18 cellular contexts compared by ENCODE assay signal in genomic region chr7:36653671-36654355, GRCh38.
DNase-seq lines count a peak whose midpoint lies in the region; ATAC-seq and TF ChIP-seq lines count a peak whose summit lies in the region.
"Had no signal": no experiment of that assay in that cellular context is flagged by ENCODE, and none has a peak within 500 bp of the region (broad histone marks: within the 10 kb centered on the region; RNA-seq: fewer than 3 reads in every experiment).

No MANE protein-coding gene starts in this region.

- H2AFZ ChIP-seq in GM23248 (no peak overlapping the region), neuron (ENCODE audit: low read depth, low read length) (peak overlapping the region; percentile 63)

- TF ChIP-seq POLR2A in heart left ventricle (IDR thresholded peaks at IDR 0.05), result no peak

- WGBS in GM23248 (ENCODE audit: low coverage in 1 of 2, low lambda C conversion rate in 2 of 2, missing lambda C conversion rate in 2 of 2), 2 experiments, result 65 to 70% methylated on average over 11 of the region's 11 CpGs
- 67 to 80% (median 71%) methylated on average over 11 of the region's 11 CpGs for WGBS in heart left ventricle, 4 donors

- H3K9me2 ChIP-seq in GM23248 (ENCODE audit: insufficient read depth), result no peaks in the 10 kb centered on the region

- TF ChIP-seq CTCF in heart left ventricle (IDR thresholded peaks at IDR 0.05), result no peak

- H3K9ac ChIP-seq in GM23248, result no peak overlapping the region
- H3K9ac ChIP-seq in iPS-15b (ENCODE audit: low read depth, low read length), result peak overlapping the region; percentile 42

- H3K4me3 ChIP-seq in GM23248 (no peak overlapping the region), SJCRH30 (no peak overlapping the region), iPS-15b (ENCODE audit: low read depth, low read length) (no peak overlapping the region), neuron (ENCODE audit: low read length) (no peak overlapping the region), heart left ventricle (no peak overlapping the region)
- H3K4me3 ChIP-seq: breast epithelium, dorsolateral prefrontal cortex, right atrium auricular region, thyroid gland had no signal

- no peaks in the 10 kb centered on the region for H3K36me3 ChIP-seq in GM23248 (ENCODE audit: low read depth)
- H3K36me3 ChIP-seq in SJCRH30, result no peaks in the 10 kb centered on the region
- H3K36me3 ChIP-seq in iPS-15b (ENCODE audit: control insufficient read depth, insufficient read depth, low read length), result no peaks in the 10 kb centered on the region
- no peaks in the 10 kb centered on the region for H3K36me3 ChIP-seq in neuron (ENCODE audit: insufficient read depth, low read length)
- peaks cover 0 to 4% (median 0%) of the 10 kb centered on the region in 9 donors for H3K36me3 ChIP-seq in heart left ventricle
- H3K36me3 ChIP-seq: breast epithelium, right atrium auricular region, thyroid gland had no signal

- H3F3A ChIP-seq in GM23248 (ENCODE audit: insufficient read depth), result peaks cover 36% of the 10 kb centered on the region

- H3K79me2 ChIP-seq in GM23248 (ENCODE audit: insufficient read depth), result no peaks in the 10 kb centered on the region

- H3K4me2 ChIP-seq in GM23248 (ENCODE audit: unreplicated experiment), result peak overlapping the region; percentile 46

- H3K27ac ChIP-seq in GM23248 (no peak overlapping the region), SJCRH30 (no peak overlapping the region), heart left ventricle (no peak overlapping the region)
- H3K27ac ChIP-seq: breast epithelium, dorsolateral prefrontal cortex, right atrium auricular region, thyroid gland had no signal

- H4K20me1 ChIP-seq in GM23248 (ENCODE audit: insufficient read depth), result no peaks in the 10 kb centered on the region

- no peak for ATAC-seq in heart left ventricle
- ATAC-seq: stimulated activated memory B cell treated with anti-CD40 and anti-IgM and Interleukin-4, amounts not matched to agents 10 μg/mL and 1 μg/mL and 100 μg/mL, for 72 hours had no signal

- H3K4me1 ChIP-seq in GM23248 (ENCODE audit: insufficient read depth) (peaks cover 38% of the 10 kb centered on the region), SJCRH30 (peaks cover 28% of the 10 kb centered on the region), iPS-15b (ENCODE audit: control insufficient read depth, insufficient read depth, low read length) (peaks cover 33% of the 10 kb centered on the region), neuron (ENCODE audit: insufficient read depth, low read length) (peaks cover 38% of the 10 kb centered on the region), heart left ventricle (peaks cover 0 to 8% (median 0%) of the 10 kb centered on the region in 12 donors)
- H3K4me1 ChIP-seq: breast epithelium, right atrium auricular region, thyroid gland had no signal

- H3K9me3 ChIP-seq in GM23248 (ENCODE audit: low read depth) (no peaks in the 10 kb centered on the region), SJCRH30 (replicated peaks) (no peaks in the 10 kb centered on the region), iPS-15b (ENCODE audit: control insufficient read depth, insufficient read depth, low read length) (no peaks in the 10 kb centered on the region), neuron (ENCODE audit: low read length) (no peaks in the 10 kb centered on the region), heart left ventricle (no peaks in the 10 kb centered on the region)
- H3K9me3 ChIP-seq: breast epithelium, right atrium auricular region, thyroid gland had no signal

- intact Hi-C loops in heart left ventricle (cut with DNase I), result no loop called here

- in situ Hi-C loops in GM23248 (cut with MboI), result no loop called here

- H3K27me3 ChIP-seq in GM23248 (replicated peaks; ENCODE audit: insufficient read depth), result no peaks in the 10 kb centered on the region
- H3K27me3 ChIP-seq in SJCRH30, result no peaks in the 10 kb centered on the region
- no peaks in the 10 kb centered on the region for H3K27me3 ChIP-seq in iPS-15b (ENCODE audit: control insufficient read depth, insufficient read depth, low read length)
- no peaks in the 10 kb centered on the region for H3K27me3 ChIP-seq in neuron (ENCODE audit: insufficient read depth, low read length)
- H3K27me3 ChIP-seq in heart left ventricle, result no peaks in the 10 kb centered on the region
- H3K27me3 ChIP-seq: breast epithelium, dorsolateral prefrontal cortex, right atrium auricular region, thyroid gland had no signal

- peak; percentile 44 for DNase-seq in GM23248
- DNase-seq in SJCRH30, result peak; percentile 46 to 59
- no peak for DNase-seq in pons (ENCODE audit: low spot score)
- no peak for DNase-seq in heart left ventricle
- DNase-seq in OCI-M1 (lab: John Stamatoyannopoulos, UW), result no peak
- DNase-seq in HCEC 1CT, result no peak
- DNase-seq: activated naive CD8-positive, alpha-beta T cell treated with anti-CD3 and anti-CD28 coated beads, Interleukin-2, amount 10 ng/mL, durations not matched to agents 7 days and 5 days; DMS53; dorsolateral prefrontal cortex; KG1; NCI-H1048; NCI-H524; thyroid gland had no signal

Comparison
In these comparisons a context has a peak if more than half of its experiments do, and no peak if none do; other contexts are left out.
1. DNase-seq: peak in GM23248 (single experiment) and SJCRH30 (2 of 2); none in pons (single experiment), heart left ventricle (0 of 5), OCI-M1 (single experiment) and HCEC 1CT (single experiment).